Comparison of ENCODE assay signal across 2 cellular contexts in genomic region chr3:128568602-128569490, GRCh38.
TF ChIP-seq lines count a peak whose summit lies in the region.

No MANE protein-coding gene starts in this region.

TF ChIP-seq in IMR-90, 13 proteins besides CTCF, POLR2A, EP300 and RAD21 (continued from another document):
- TF ChIP-seq ELK1 (IDR thresholded peaks at IDR 0.05; ENCODE audit: borderline replicate concordance, low read depth, low read length) = no peak
- no peak for TF ChIP-seq MAFK (IDR thresholded peaks at IDR 0.05; ENCODE audit: low read depth, low read length)
- TF ChIP-seq, protein P1, sequence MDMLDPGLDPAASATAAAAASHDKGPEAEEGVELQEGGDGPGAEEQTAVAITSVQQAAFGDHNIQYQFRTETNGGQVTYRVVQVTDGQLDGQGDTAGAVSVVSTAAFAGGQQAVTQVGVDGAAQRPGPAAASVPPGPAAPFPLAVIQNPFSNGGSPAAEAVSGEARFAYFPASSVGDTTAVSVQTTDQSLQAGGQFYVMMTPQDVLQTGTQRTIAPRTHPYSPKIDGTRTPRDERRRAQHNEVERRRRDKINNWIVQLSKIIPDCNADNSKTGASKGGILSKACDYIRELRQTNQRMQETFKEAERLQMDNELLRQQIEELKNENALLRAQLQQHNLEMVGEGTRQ (IDR thresholded peaks at IDR 0.05; ENCODE audit: low read depth, low read length) = no peak
- TF ChIP-seq CHD1 (IDR thresholded peaks at IDR 0.05; ENCODE audit: low read depth, low read length) = no peak
- no peak for TF ChIP-seq MAZ (IDR thresholded peaks at IDR 0.05; ENCODE audit: borderline replicate concordance, low read depth, low read length)

TF ChIP-seq in endothelial cell of umbilical vein, 7 proteins besides CTCF, POLR2A, EP300 and RAD21:
- TF ChIP-seq JUN (IDR thresholded peaks at IDR 0.05; ENCODE audit: borderline replicate concordance, insufficient read depth, insufficient read length, low read depth) (peak; percentile 64), MAX (IDR thresholded peaks at IDR 0.05; ENCODE audit: insufficient read depth, insufficient read length) (no peak), POLR2AphosphoS5 (IDR thresholded peaks at IDR 0.05; ENCODE audit: insufficient read depth, low read depth, low read length) (no peak)
